8 cellular contexts compared by ENCODE assay signal in the genomic region with DNA sequence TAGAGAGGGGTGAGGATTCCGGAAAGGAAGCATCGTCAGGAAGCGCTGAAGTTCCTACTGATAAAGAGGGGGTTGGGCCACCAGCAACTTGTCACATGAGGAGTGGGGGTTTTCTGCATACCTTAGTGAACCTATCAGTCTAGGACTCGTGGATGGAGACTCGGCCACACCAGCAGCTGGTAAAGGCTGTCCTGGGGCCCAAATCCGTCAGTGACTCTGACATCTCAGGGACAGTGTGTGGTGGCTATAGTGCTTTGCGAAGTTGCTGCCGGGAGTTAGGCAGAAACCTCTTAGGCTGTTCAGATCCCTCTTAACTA. TPM values are rescaled to one million over a fixed set of nuclear protein-coding genes. Genes with fewer than 3 reads are reported as not detected.
DNase-seq lines count a peak whose midpoint lies in the region; ATAC-seq and TF ChIP-seq lines count a peak whose summit lies in the region.

No MANE protein-coding gene starts in this region.

- H3K4me3 Mint-ChIP-seq in chondrocyte (ENCODE audit: unreplicated experiment) (peak overlapping the region; percentile 92), natural killer cell (peak overlapping the region; percentile 89)

- no peaks in the 10 kb centered on the region for H3K36me3 Mint-ChIP-seq in chondrocyte (ENCODE audit: low read depth)
- H3K36me3 Mint-ChIP-seq in natural killer cell = no peaks in the 10 kb centered on the region

- no peak for TF ChIP-seq POLR2A in lower leg skin (IDR thresholded peaks at IDR 0.05)

- peak overlapping the region; percentile 92 for H3K27ac Mint-ChIP-seq in chondrocyte (ENCODE audit: unreplicated experiment)
- H3K27ac Mint-ChIP-seq in natural killer cell = peak overlapping the region in 1 of 2 donors; percentile 87

- H3K27me3 Mint-ChIP-seq in chondrocyte (ENCODE audit: low read depth) (no peaks in the 10 kb centered on the region), natural killer cell (ENCODE audit: low read depth in 2 of 2) (peaks cover 29 to 48% of the 10 kb centered on the region in 2 donors)

- no peaks in the 10 kb centered on the region for H3K9me3 Mint-ChIP-seq in chondrocyte (ENCODE audit: low read depth)
- no peaks in the 10 kb centered on the region for H3K9me3 Mint-ChIP-seq in natural killer cell

- intact Hi-C loops in natural killer cell (cut with micrococcal nuclease) (loop anchor here (1.0 kb wide), 3 partner anchors 114 to 274 kb away; no protein-coding TSS in a partner anchor), lower leg skin (cut with DNase I; ENCODE audit: low total_unique reads) (no loop called here), head of caudate nucleus (cut with DNase I) (no loop called here)

- H3K4me1 Mint-ChIP-seq in chondrocyte (ENCODE audit: low read depth) (peaks cover 44% of the 10 kb centered on the region), natural killer cell (peaks cover 15 to 18% of the 10 kb centered on the region in 2 donors)

- ATAC-seq in GM18502 (IDR thresholded peaks at IDR 0.05; ENCODE audit: poor library complexity, unreplicated experiment) (peak; percentile 36), HG03354 (IDR thresholded peaks at IDR 0.05; ENCODE audit: poor library complexity, severe bottlenecking, unreplicated experiment) (peak; percentile 28), natural killer cell (peak; percentile 11 to 25 (median 19)), GM19324 (IDR thresholded peaks at IDR 0.05; ENCODE audit: low FRiP score, unreplicated experiment) (no peak)

- no peak for DNase-seq in chondrocyte (ENCODE audit: low spot score)
- no peak for DNase-seq in natural killer cell
- no peak for DNase-seq in lower leg skin (ENCODE audit: low spot score in 2 of 2)
- no peak for DNase-seq in pons (ENCODE audit: low spot score)
- DNase-seq in head of caudate nucleus = no peak

- 12 to 18% methylated on average over 8 of the region's 8 CpGs for WGBS in lower leg skin, 2 donors

- H3K4me3 ChIP-seq in lower leg skin (ENCODE audit: low read depth, poor library complexity, severe bottlenecking) = no peak overlapping the region

- no peak for TF ChIP-seq CTCF in chondrocyte (IDR thresholded peaks at IDR 0.05)
- TF ChIP-seq CTCF in natural killer cell (IDR thresholded peaks at IDR 0.05) = no peak
- no peak for TF ChIP-seq CTCF in lower leg skin (IDR thresholded peaks at IDR 0.05)

RNA-seq across cellular contexts. Expression of gene RNASE2, which starts 16.4 kb away (rescaled TPM):
- total RNA-seq in chondrocyte (not detected in 3 replicates), natural killer cell (10 to 100 TPM in 1 of 3 donors, 1 to 10 TPM in 1, not detected in 1; 2.2 to 53.6 TPM), lower leg skin (under 1 TPM in 1 of 4 donors, not detected in 3; 0.96 TPM)

RNA-seq across cellular contexts. Expression of gene METTL17, which starts 18.1 kb away (rescaled TPM):
- total RNA-seq in chondrocyte (34.4 to 50.1 TPM (median 41.1 TPM) in 3 replicates), natural killer cell (10 to 100 TPM; 62.8 to 79.2 (median 74.1) TPM), lower leg skin (100 to 1,000 TPM in 2 of 4 donors, 10 to 100 TPM in 2; 73.0 to 152 (median 91.6) TPM)

RNA-seq across cellular contexts. Expression of gene SLC39A2, which starts 27.4 kb away (rescaled TPM):
- not detected in 3 replicates for total RNA-seq in chondrocyte
- total RNA-seq in natural killer cell = not detected
- 100 to 1,000 TPM in 1 of 4 donors, 10 to 100 TPM in 3; 25.3 to 117 (median 46.9) TPM for total RNA-seq in lower leg skin

RNA-seq across cellular contexts. Expression of gene NDRG2, which starts 53.2 kb away (rescaled TPM):
- total RNA-seq in chondrocyte (5.7 to 6.9 TPM (median 6.3 TPM) in 3 replicates), natural killer cell (10 to 100 TPM; 11.2 to 14.6 (median 13.6) TPM), lower leg skin (100 to 1,000 TPM; 186 to 475 (median 282) TPM)

RNA-seq across cellular contexts. Expression of gene TPPP2, which starts 58.4 kb away (rescaled TPM):
- not detected in 3 replicates for total RNA-seq in chondrocyte
- not detected for total RNA-seq in natural killer cell
- total RNA-seq in lower leg skin = under 1 TPM in 1 of 4 donors, not detected in 3; 0.71 TPM

Comparison
In these comparisons a context has a peak if more than half of its experiments do, and no peak if none do; other contexts are left out.
1. RNA of gene SLC39A2, which starts 27.4 kb away (total RNA-seq): 25.3 to 117 TPM in lower leg skin; not detected in chondrocyte and not detected in natural killer cell; every median in the first group is over 10 times any median in the second.